In genomic region chr19:12880551-12881171, GRCh38 we compare ENCODE assay signal across 8 cellular contexts. TPM values are rescaled to one million over a fixed set of nuclear protein-coding genes. Genes with fewer than 3 reads are reported as not detected.
DNase-seq lines count a peak whose midpoint lies in the region; ATAC-seq and TF ChIP-seq lines count a peak whose summit lies in the region.

No MANE protein-coding gene starts in this region.

- peaks cover 12 to 15% of the 10 kb centered on the region in 2 donors for H3K4me1 Mint-ChIP-seq in natural killer cell treated with Interleukin-12 subunit alpha and Interleukin-12 subunit beta and Interleukin-15 and Interleukin-18, amount 100 ng/mL, for 72 hours (ENCODE audit: low read depth in 2 of 2)

- H3K4me3 Mint-ChIP-seq in natural killer cell treated with Interleukin-12 subunit alpha and Interleukin-12 subunit beta and Interleukin-15 and Interleukin-18, amount 100 ng/mL, for 72 hours = peak overlapping the region; percentile 83

- TF ChIP-seq CTCF in esophagus muscularis mucosa (IDR thresholded peaks at IDR 0.05) = no peak

- peaks cover 25 to 36% (median 31%) of the 10 kb centered on the region in 4 donors for H3K36me3 ChIP-seq in esophagus muscularis mucosa

- intact Hi-C loops in esophagus muscularis mucosa (cut with DNase I) = no loop called here

- TF ChIP-seq POLR2A in esophagus muscularis mucosa (IDR thresholded peaks at IDR 0.05; ENCODE audit: low read depth) = no peak

- H3K9me3 ChIP-seq in esophagus muscularis mucosa = peaks cover 0 to 13% (median 6%) of the 10 kb centered on the region in 4 donors

- H3K27ac ChIP-seq in esophagus muscularis mucosa (replicated peaks in 1 of 4) = peak overlapping the region; percentile 82 to 96 (median 92)

- no peaks in the 10 kb centered on the region for H3K9me3 Mint-ChIP-seq in natural killer cell treated with Interleukin-12 subunit alpha and Interleukin-12 subunit beta and Interleukin-15 and Interleukin-18, amount 100 ng/mL, for 72 hours

- no peaks in the 10 kb centered on the region for H3K27me3 Mint-ChIP-seq in natural killer cell treated with Interleukin-12 subunit alpha and Interleukin-12 subunit beta and Interleukin-15 and Interleukin-18, amount 100 ng/mL, for 72 hours

- H3K27me3 ChIP-seq in esophagus muscularis mucosa = peaks cover 0 to 24% (median 15%) of the 10 kb centered on the region in 4 donors

- peak; percentile 13 for ATAC-seq in HG02840 (IDR thresholded peaks at IDR 0.05; ENCODE audit: low FRiP score, unreplicated experiment)
- ATAC-seq in natural killer cell treated with Interleukin-12 subunit alpha and Interleukin-12 subunit beta and Interleukin-15 and Interleukin-18, amount 100 ng/mL, for 72 hours = peak; percentile 3 to 34

- H3K36me3 Mint-ChIP-seq in natural killer cell treated with Interleukin-12 subunit alpha and Interleukin-12 subunit beta and Interleukin-15 and Interleukin-18, amount 100 ng/mL, for 72 hours = no peaks in the 10 kb centered on the region

- TF ChIP-seq EP300 in esophagus muscularis mucosa (IDR thresholded peaks at IDR 0.05) = no peak

- 39% methylated on average over 5 of the region's 29 CpGs for WGBS in esophagus muscularis mucosa

- peak overlapping the region; percentile 72 to 91 (median 74) for H3K4me3 ChIP-seq in esophagus muscularis mucosa

- DNase-seq in NCI-H1417 (lab: John Stamatoyannopoulos, UW) (peak in 2 of 3 experiments; percentile 66 to 68), NCI-H1417 treated with DMSO at 0.1 percent for 48 hours (lab: John Stamatoyannopoulos, UW) (no peak), SW480 (ENCODE audit: low spot score) (peak; percentile 34), esophagus muscularis mucosa (ENCODE audit: extremely low spot score) (no peak), glomerular visceral epithelial cell (ENCODE audit: extremely low spot score) (no peak), occipital lobe (lab: John Stamatoyannopoulos, UW) (no peak)
- no peak for DNase-seq in natural killer cell treated with Interleukin-12 subunit alpha and Interleukin-12 subunit beta and Interleukin-15 and Interleukin-18, amount 100 ng/mL, for 72 hours (ENCODE audit: low spot score)

- peaks cover 13 to 31% (median 24%) of the 10 kb centered on the region in 4 donors for H3K4me1 ChIP-seq in esophagus muscularis mucosa

- H3K27ac Mint-ChIP-seq in natural killer cell treated with Interleukin-12 subunit alpha and Interleukin-12 subunit beta and Interleukin-15 and Interleukin-18, amount 100 ng/mL, for 72 hours = peak overlapping the region; percentile 63 to 78

RNA-seq across cellular contexts. Expression of gene DNASE2, which starts 0.6 kb away (rescaled TPM):
- total RNA-seq in esophagus muscularis mucosa = 10 to 100 TPM; 26.6 to 37.4 (median 31.2) TPM
- total RNA-seq in natural killer cell treated with Interleukin-12 subunit alpha and Interleukin-12 subunit beta and Interleukin-15 and Interleukin-18, amount 100 ng/mL, for 72 hours = 10 to 100 TPM; 30.3 to 32.7 TPM
- total RNA-seq in occipital lobe = 4.5 TPM

RNA-seq across cellular contexts. Expression of gene KLF1, which starts 6.3 kb away (rescaled TPM):
- total RNA-seq in esophagus muscularis mucosa (not detected), occipital lobe (0.31 TPM)
- under 1 TPM; 0.52 to 0.89 TPM for total RNA-seq in natural killer cell treated with Interleukin-12 subunit alpha and Interleukin-12 subunit beta and Interleukin-15 and Interleukin-18, amount 100 ng/mL, for 72 hours

RNA-seq across cellular contexts. Expression of gene GCDH, which starts 10.3 kb away (rescaled TPM):
- total RNA-seq in esophagus muscularis mucosa (10 to 100 TPM; 36.1 to 63.6 (median 52.9) TPM), occipital lobe (14.7 TPM)
- total RNA-seq in natural killer cell treated with Interleukin-12 subunit alpha and Interleukin-12 subunit beta and Interleukin-15 and Interleukin-18, amount 100 ng/mL, for 72 hours = 10 to 100 TPM; 41.5 to 77.2 TPM

RNA-seq across cellular contexts. Expression of gene SYCE2, which starts 38.4 kb away (rescaled TPM):
- total RNA-seq in esophagus muscularis mucosa = under 1 TPM in 1 of 4 donors, not detected in 3; 0.97 TPM
- 1 to 10 TPM in 1 of 2 donors, under 1 TPM in 1; 0.78 to 1.1 TPM for total RNA-seq in natural killer cell treated with Interleukin-12 subunit alpha and Interleukin-12 subunit beta and Interleukin-15 and Interleukin-18, amount 100 ng/mL, for 72 hours
- not detected for total RNA-seq in occipital lobe

RNA-seq across cellular contexts. Expression of gene MAST1, which starts 42.3 kb away (rescaled TPM):
- under 1 TPM; 0.50 to 0.91 (median 0.76) TPM for total RNA-seq in esophagus muscularis mucosa
- under 1 TPM in 1 of 2 donors, not detected in 1; 0.31 TPM for total RNA-seq in natural killer cell treated with Interleukin-12 subunit alpha and Interleukin-12 subunit beta and Interleukin-15 and Interleukin-18, amount 100 ng/mL, for 72 hours
- total RNA-seq in occipital lobe = 35.1 TPM

Comparison
In these comparisons a context has a peak if more than half of its experiments do, and no peak if none do; other contexts are left out.
1. DNase-seq: peak in NCI-H1417 (2 of 3) and SW480 (single experiment); none in NCI-H1417 treated with DMSO at 0.1 percent for 48 hours (single experiment), esophagus muscularis mucosa (single experiment), natural killer cell treated with Interleukin-12 subunit alpha and Interleukin-12 subunit beta and Interleukin-15 and Interleukin-18, amount 100 ng/mL, for 72 hours (single experiment), glomerular visceral epithelial cell (single experiment) and occipital lobe (single experiment).